1 cellular context compared by ENCODE assay signal in genomic region chr2:96271995-96272394, GRCh38.
TF ChIP-seq lines count a peak whose summit lies in the region.

No MANE protein-coding gene starts in this region.

TF ChIP-seq in HepG2, 621 proteins besides CTCF, POLR2A, EP300 and RAD21:
- TF ChIP-seq STAG1 (CRISPR knock-in tag; IDR thresholded peaks at IDR 0.05) (peak; percentile 45), KAT8 (CRISPR knock-in tag; IDR thresholded peaks at IDR 0.05) (no peak), DPF2 (CRISPR knock-in tag; IDR thresholded peaks at IDR 0.05; ENCODE audit: borderline replicate concordance, low read depth) (no peak), ZNF280D (CRISPR knock-in tag; IDR thresholded peaks at IDR 0.05) (no peak), POLR2AphosphoS5 (IDR thresholded peaks at IDR 0.05; ENCODE audit: low read depth, low read length) (peak; percentile 20), ETV5 (CRISPR knock-in tag; IDR thresholded peaks at IDR 0.05; ENCODE audit: borderline replicate concordance) (no peak), NRL (CRISPR knock-in tag; IDR thresholded peaks at IDR 0.05; ENCODE audit: borderline replicate concordance) (no peak), ZNF644 (CRISPR knock-in tag; IDR thresholded peaks at IDR 0.05; ENCODE audit: low read depth) (no peak), POLR2G (IDR thresholded peaks at IDR 0.05; ENCODE audit: low read depth, low read length) (peak; percentile 50), ZNF512B (CRISPR knock-in tag; IDR thresholded peaks at IDR 0.05; ENCODE audit: borderline replicate concordance) (no peak)
